Comparison of ENCODE assay signal across 8 cellular contexts in genomic region chr22:43187171-43188099, GRCh38. TPM values are rescaled to one million over a fixed set of nuclear protein-coding genes. Genes with fewer than 3 reads are reported as not detected.
DNase-seq lines count a peak whose midpoint lies in the region; ATAC-seq and TF ChIP-seq lines count a peak whose summit lies in the region.

No MANE protein-coding gene starts in this region.

- peaks cover 3% of the 10 kb centered on the region; the same call in 1 of the 2 replicates for H3K4me1 ChIP-seq in BE2C

- peak; percentile 58 for ATAC-seq in HG03378 (IDR thresholded peaks at IDR 0.05; ENCODE audit: unreplicated experiment)
- ATAC-seq in activated CD4-positive, CD25-positive, alpha-beta regulatory T cell treated with anti-CD3 and anti-CD28 coated beads, Interleukin-2, amount 50 U/mL, for 24 hours, result peak; percentile 93 to 96

- TF ChIP-seq POLR2A in GM19193 (IDR thresholded peaks at IDR 0.05; ENCODE audit: extremely low read depth, insufficient read depth, insufficient read length), result peak; percentile 95

- TF ChIP-seq CTCF in BE2C (IDR thresholded peaks at IDR 0.05; ENCODE audit: low read depth, low read length), result peak; percentile 56
- TF ChIP-seq CTCF in kidney epithelial cell (IDR thresholded peaks at IDR 0.05; ENCODE audit: insufficient read depth, low read length, poor library complexity, severe bottlenecking), result peak; percentile 47

- no peaks in the 10 kb centered on the region for H3K27me3 ChIP-seq in BE2C
- H3K27me3 ChIP-seq in kidney epithelial cell (ENCODE audit: control insufficient read depth, insufficient read depth, low read length), result no peaks in the 10 kb centered on the region

- no peaks in the 10 kb centered on the region for H3K9me3 ChIP-seq in BE2C

- H3K36me3 ChIP-seq in BE2C (peaks cover 24% of the 10 kb centered on the region), kidney epithelial cell (ENCODE audit: control insufficient read depth, insufficient read depth, low read length) (no peaks in the 10 kb centered on the region)

- H3K4me3 ChIP-seq in BE2C (ENCODE audit: low read depth, low read length), result peak overlapping the region; percentile 62
- H3K4me3 ChIP-seq in kidney epithelial cell (ENCODE audit: low read depth, low read length), result peak overlapping the region; percentile 46

- DNase-seq in BE2C, result peak; percentile 97
- peak; percentile 83 to 97 for DNase-seq in NCI-H446 (lab: John Stamatoyannopoulos, UW)
- DNase-seq in cerebellar cortex (ENCODE audit: low spot score), result peak; percentile 90
- peak; percentile 58 for DNase-seq in kidney epithelial cell (ENCODE audit: low read depth)
- DNase-seq in stimulated activated CD4-positive, alpha-beta T cell treated with anti-CD3 and anti-CD28 coated beads, Interleukin-15, amount 100 ng/mL, for 1 hour (ENCODE audit: low read depth in 1 of 2, low spot score in 1 of 2), result peak; percentile 95 to 96

RNA-seq across cellular contexts. Expression of gene TTLL12, which starts 0.5 kb away (rescaled TPM):
- polyA plus RNA-seq in BE2C (2012; ENCODE audit: insufficient read depth, insufficient read length, low read depth), result 78.0 TPM
- total RNA-seq in kidney epithelial cell, result 46.2 and 55.1 TPM in 2 replicates

RNA-seq across cellular contexts. Expression of gene TSPO, which starts 36.1 kb away (rescaled TPM):
- polyA plus RNA-seq in BE2C (2012; ENCODE audit: insufficient read depth, insufficient read length, low read depth), result 153 TPM
- 394 and 515 TPM in 2 replicates for total RNA-seq in kidney epithelial cell

RNA-seq across cellular contexts. Expression of gene MCAT, which starts 44.2 kb away (rescaled TPM):
- polyA plus RNA-seq in BE2C (2012; ENCODE audit: insufficient read depth, insufficient read length, low read depth), result 83.2 TPM
- 32.8 and 32.9 TPM in 2 replicates for total RNA-seq in kidney epithelial cell

Comparison
In these comparisons a context has a peak if more than half of its experiments do, and no peak if none do; other contexts are left out.
1. Peak in every context shown above with its lines: DNase-seq, ATAC-seq and H3K4me3 ChIP-seq.